In genomic region chr17:65730711-65731169, GRCh38 we compare ENCODE assay signal across 1 cellular context.
TF ChIP-seq lines count a peak whose summit lies in the region.

No MANE protein-coding gene starts in this region.

TF ChIP-seq in HepG2, 621 proteins besides CTCF, POLR2A, EP300 and RAD21 (continued from another document):
- TF ChIP-seq KIAA2018 (CRISPR knock-in tag; IDR thresholded peaks at IDR 0.05; ENCODE audit: borderline replicate concordance) (no peak), JUN (CRISPR knock-in tag; IDR thresholded peaks at IDR 0.05) (no peak), THAP9 (CRISPR knock-in tag; IDR thresholded peaks at IDR 0.05; ENCODE audit: borderline replicate concordance) (no peak), ATF6 (CRISPR knock-in tag; conservative IDR thresholded peaks at IDR 0.05) (no peak), SATB2 (CRISPR knock-in tag; IDR thresholded peaks at IDR 0.05) (no peak), ZFP41 (CRISPR knock-in tag; IDR thresholded peaks at IDR 0.05; ENCODE audit: borderline replicate concordance) (no peak), NFRKB (IDR thresholded peaks at IDR 0.05) (no peak), ZNF564 (CRISPR knock-in tag; IDR thresholded peaks at IDR 0.05) (no peak), BCL6 (CRISPR knock-in tag; IDR thresholded peaks at IDR 0.05) (no peak)
